Comparison of ENCODE assay signal across 9 cellular contexts in genomic region chr2:23760746-23761145, GRCh38.
DNase-seq lines count a peak whose midpoint lies in the region; ATAC-seq and TF ChIP-seq lines count a peak whose summit lies in the region.
"Had no signal": no experiment of that assay in that cellular context is flagged by ENCODE, and none has a peak within 500 bp of the region (broad histone marks: within the 10 kb centered on the region; RNA-seq: fewer than 3 reads in every experiment).

No MANE protein-coding gene starts in this region.

- no peaks in the 10 kb centered on the region for H3K27me3 ChIP-seq in endodermal cell (ENCODE audit: control insufficient read depth, insufficient read depth, low read length, poor library complexity, severe bottlenecking)
- H3K27me3 ChIP-seq: SJCRH30 had no signal

- peak; percentile 27 for DNase-seq in GM03348 (ENCODE audit: low spot score)
- DNase-seq in NCI-H2227 treated with DMSO at 0.1 percent for 48 hours (lab: John Stamatoyannopoulos, UW): peak; percentile 5
- DNase-seq in endodermal cell: no peak
- peak; percentile 36 for DNase-seq in pulmonary artery endothelial cell (ENCODE audit: low read depth, low spot score)
- no peak for DNase-seq in DMS153 treated with DMSO at 0.1 percent for 48 hours (lab: John Stamatoyannopoulos, UW; ENCODE audit: unreplicated experiment)
- no peak for DNase-seq in central memory CD4-positive, alpha-beta T cell
- DNase-seq in stimulated activated CD8-positive, alpha-beta memory T cell treated with anti-CD3 and anti-CD28 coated beads, Interleukin-4, amount 100 ng/mL, for 48 hours: no peak

- no peak for ATAC-seq in HG03135 (IDR thresholded peaks at IDR 0.05; ENCODE audit: unreplicated experiment)

- peaks cover 16% of the 10 kb centered on the region for H3K36me3 Mint-ChIP-seq in endodermal cell (ENCODE audit: low read depth)

- TF ChIP-seq CTCF in endodermal cell (conservative IDR thresholded peaks at IDR 0.05): peak; percentile 61

- H3K4me1 ChIP-seq in endodermal cell (ENCODE audit: control insufficient read depth, insufficient read depth, low read length): peaks cover 7% of the 10 kb centered on the region

- WGBS in endodermal cell (ENCODE audit: insufficient coverage in 1 of 2, insufficient read length in 1 of 2), 2 experiments: 91 to 100% methylated on average over 1 to 4 of the region's 4 CpGs

- H3K27me3 Mint-ChIP-seq in endodermal cell (ENCODE audit: insufficient read depth): no peaks in the 10 kb centered on the region

- no peak overlapping the region for H3K27ac ChIP-seq in endodermal cell (ENCODE audit: low read depth, low read length)
- H3K27ac ChIP-seq: SJCRH30 had no signal

- H3K9ac ChIP-seq in endodermal cell (ENCODE audit: extremely low read depth, low read length, poor library complexity, severe bottlenecking): no peak overlapping the region

- peaks cover 22% of the 10 kb centered on the region for H3K36me3 ChIP-seq in endodermal cell (ENCODE audit: control insufficient read depth, insufficient read depth, low read length)

- H3K9me3 Mint-ChIP-seq in endodermal cell: no peaks in the 10 kb centered on the region

- peaks cover 21% of the 10 kb centered on the region for H3K4me1 Mint-ChIP-seq in endodermal cell

- no peak overlapping the region for H3K27ac Mint-ChIP-seq in endodermal cell

- no peaks in the 10 kb centered on the region for H3K9me3 ChIP-seq in endodermal cell (ENCODE audit: control insufficient read depth, low read length)
- H3K9me3 ChIP-seq: SJCRH30 had no signal

- no peak overlapping the region for H3K4me3 Mint-ChIP-seq in endodermal cell

- no peak overlapping the region for H3K4me3 ChIP-seq in endodermal cell (ENCODE audit: low read length)
- H3K4me3 ChIP-seq: SJCRH30 had no signal

Comparison
In these comparisons a context has a peak if more than half of its experiments do, and no peak if none do; other contexts are left out.
1. DNase-seq: peak in GM03348 (single experiment), NCI-H2227 treated with DMSO at 0.1 percent for 48 hours (single experiment) and pulmonary artery endothelial cell (single experiment); none in endodermal cell (single experiment), DMS153 treated with DMSO at 0.1 percent for 48 hours (single experiment), central memory CD4-positive, alpha-beta T cell (single experiment) and stimulated activated CD8-positive, alpha-beta memory T cell treated with anti-CD3 and anti-CD28 coated beads, Interleukin-4, amount 100 ng/mL, for 48 hours (single experiment).